ENCODE assay signal across 35 cellular contexts in the genomic region with DNA sequence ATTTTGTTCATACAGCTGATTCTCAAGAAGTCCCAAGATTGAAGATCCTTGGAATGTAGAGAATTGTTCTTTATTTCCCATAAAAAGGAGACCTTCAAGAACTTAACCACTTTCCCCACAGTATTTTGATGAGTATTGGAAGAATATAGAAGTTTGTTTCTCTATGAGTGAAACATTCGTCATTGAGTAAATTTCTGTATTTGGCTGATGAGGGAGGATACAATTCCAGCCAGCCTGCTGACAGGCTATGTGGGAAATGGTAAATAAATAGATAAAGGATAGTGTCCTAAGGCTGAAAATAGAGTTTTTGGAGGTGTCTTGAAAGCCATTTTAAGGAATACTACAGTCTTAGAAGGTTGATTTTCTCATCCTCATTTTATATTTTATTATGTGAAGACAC.
"Had no signal": no experiment of that assay in that cellular context is flagged by ENCODE, and none has a peak within 500 bp of the region (broad histone marks: within the 10 kb centered on the region; RNA-seq: fewer than 3 reads in every experiment).

No MANE protein-coding gene starts in this region.

- H3K27me3 ChIP-seq: MG63 had no signal

- H3K9me3 ChIP-seq: MG63 had no signal

- H3K36me3 ChIP-seq: MG63 had no signal

- H3K4me3 ChIP-seq: MG63 had no signal

- DNase-seq: Kasumi-1, KG1, MG63, MM.1S, MV-4-11, NCI-H1048, NCI-H1092, NCI-H1092 treated with DMSO at 0.1 percent for 48 hours, NCI-H1105, NCI-H1105 treated with DMSO at 0.1 percent for 48 hours, NCI-H1417, NCI-H1417 treated with DMSO at 0.1 percent for 48 hours, NCI-H1436, NCI-H1436 treated with DMSO at 0.1 percent for 48 hours, NCI-H146, NCI-H1694, NCI-H1694 treated with DMSO at 0.1 percent for 48 hours, NCI-H187, NCI-H187 treated with DMSO at 0.1 percent for 48 hours, NCI-H1930, NCI-H2029, NCI-H2029 treated with DMSO at 0.1 percent for 48 hours, NCI-H2081, NCI-H2081 treated with DMSO at 0.1 percent for 48 hours, NCI-H2107, NCI-H2171, NCI-H2171 treated with DMSO at 0.1 percent for 48 hours, NCI-H2227 treated with DMSO at 0.1 percent for 48 hours, NCI-H226, NCI-H345, NCI-H446, NCI-H446 treated with DMSO at 0.1 percent for 48 hours, NCI-H510A, NCI-H510A treated with DMSO at 0.1 percent for 48 hours had no signal

- H3K4me2 ChIP-seq: KMS-11 had no signal

- H3K27ac ChIP-seq: KMS-11 had no signal

- H3K9ac ChIP-seq: KMS-11 had no signal
